ENCODE assay signal across 25 cellular contexts in the genomic region with DNA sequence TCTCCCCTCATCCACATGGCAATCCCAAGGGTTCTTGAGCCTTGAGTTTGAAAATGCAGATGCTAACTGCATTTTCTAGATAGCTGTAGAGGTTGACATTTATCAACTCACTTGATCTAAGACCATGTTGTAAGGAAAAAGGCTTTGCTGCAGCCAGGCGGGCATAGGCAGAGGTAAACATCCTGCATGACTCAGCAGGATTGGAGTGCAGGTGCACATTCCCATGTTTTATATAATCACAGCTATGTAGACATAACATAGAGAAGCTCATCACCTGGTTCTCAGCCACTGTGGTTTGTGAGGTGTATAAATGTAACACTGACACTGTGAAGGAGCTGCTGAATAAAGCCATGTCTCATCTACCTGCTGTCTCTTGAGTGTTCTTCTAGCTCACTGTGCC.
DNase-seq lines count a peak whose midpoint lies in the region; ATAC-seq, FAIRE-seq and TF ChIP-seq lines count a peak whose summit lies in the region.
"Had no signal": no experiment of that assay in that cellular context is flagged by ENCODE, and none has a peak within 500 bp of the region (broad histone marks: within the 10 kb centered on the region; RNA-seq: fewer than 3 reads in every experiment).

No MANE protein-coding gene starts in this region.

- intact Hi-C loops in K562 (cut with micrococcal nuclease) = no loop called here

- TF ChIP-seq POLR2A in K562 (conservative IDR thresholded peaks at IDR 0.05) = no peak

- H3K4me2 ChIP-seq in K562 (ENCODE audit: insufficient read depth, low read length) = no peak overlapping the region

- H3K36me3 ChIP-seq in K562 (ENCODE audit: control insufficient read depth, insufficient read depth, low read length) = no peaks in the 10 kb centered on the region
- H3K36me3 ChIP-seq: left ventricle myocardium inferior, vagina had no signal

- no peak overlapping the region for H3K9ac ChIP-seq in K562 (ENCODE audit: insufficient read depth in 1 of 2, low read depth in 2 of 2, low read length in 2 of 2)

- no peak overlapping the region for H3K4me3 ChIP-seq in K562
- H3K4me3 ChIP-seq: GM12878, left ventricle myocardium inferior, vagina had no signal

- H3K79me2 ChIP-seq in K562 (ENCODE audit: control insufficient read depth, insufficient read depth, low read length) = no peaks in the 10 kb centered on the region

- POLR2A ChIA-PET in K562 (lab: Yijun Ruan, JAX) = no interaction called here

- FAIRE-seq in K562 (lab: Jason Lieb, UNC) (no peak), HTR-8/SVneo (lab: Jason Lieb, UNC) (no peak)
- FAIRE-seq: endometrium, GM12878 had no signal

- H2AFZ ChIP-seq in K562 (ENCODE audit: low read depth, low read length) = no peak overlapping the region

- DNase-seq in ELR (ENCODE audit: low read depth) = peak; percentile 8
- peak; percentile 12 for DNase-seq in LHCN-M2 (ENCODE audit: low read depth)
- peak in 1 of 4 experiments; percentile 2 for DNase-seq in K562 (ENCODE audit: extremely low read depth in 1 of 4, low spot score in 3 of 4)
- peak; percentile 11 to 14 for DNase-seq in lung microvascular endothelial cell (ENCODE audit: low read depth in 2 of 2)
- no peak for DNase-seq in T-helper 1 cell
- DNase-seq in GM10266 (ENCODE audit: extremely low spot score) = no peak
- DNase-seq in HTR-8/SVneo (ENCODE audit: insufficient read length, low spot score) = no peak
- DNase-seq: activated CD8-positive, alpha-beta T cell treated with anti-CD3 and anti-CD28 coated beads for 36 hours; activated gamma-delta T cell treated with Interleukin-2 at 50 U/mL for 16 hours; activated T-cell treated with anti-CD3 and anti-CD28 coated beads for 4 hours; amniotic stem cell; CD4-positive, alpha-beta T cell; glutamatergic neuron; HFFc6; Kasumi-1; left ventricle myocardium inferior; NCI-H1105 treated with DMSO at 0.1 percent for 48 hours; NCI-H2029 treated with DMSO at 0.1 percent for 48 hours; posterior cingulate gyrus; Right ventricle myocardium superior; substantia nigra had no signal

- in situ Hi-C loops in K562 (cut with MboI) = no loop called here

- no TSS peak for BruUV-seq in K562 (replicated peaks; lab: Mats Ljungman, UMichigan)

- H4K20me1 ChIP-seq in K562 (replicated peaks; ENCODE audit: control insufficient read depth, insufficient read depth, low read length) = no peaks in the 10 kb centered on the region

- TF ChIP-seq CTCF in K562 (IDR thresholded peaks at IDR 0.05 in 2 of 3, conservative IDR thresholded peaks at IDR 0.05 in 1 of 3; ENCODE audit: insufficient read depth in 2 of 3, low read depth in 1 of 3, low read length in 3 of 3) (no peak), GM10266 (IDR thresholded peaks at IDR 0.05; ENCODE audit: control insufficient read depth, insufficient read depth, low read depth, missing control alignments) (no peak)

- no peak for TF ChIP-seq EP300 in K562 (IDR thresholded peaks at IDR 0.05; ENCODE audit: low read length)

- ATAC-seq in K562 = no peak
- ATAC-seq: activated CD4-positive, CD25-positive, alpha-beta regulatory T cell treated with anti-CD3 and anti-CD28 coated beads, Interleukin-2, amount 50 U/mL, for 24 hours; activated CD8-positive, alpha-beta T cell treated with anti-CD3 and anti-CD28 coated beads for 36 hours; GM12878 had no signal

- no peaks in the 10 kb centered on the region for H3K9me3 ChIP-seq in K562 (replicated peaks; ENCODE audit: control insufficient read depth, insufficient read depth, low read depth, low read length)
- H3K9me3 ChIP-seq: left ventricle myocardium inferior, vagina had no signal

- no peaks in the 10 kb centered on the region for H3K9me1 ChIP-seq in K562 (ENCODE audit: control insufficient read depth, insufficient read depth, low read length)

- CTCF ChIA-PET in K562 (lab: Yijun Ruan, JAX; ENCODE audit: low intra/inter-chr PET ratio) = no interaction called here

- no peak overlapping the region for H3K27ac ChIP-seq in K562 (ENCODE audit: extremely low read depth, low read depth, low read length)
- H3K27ac ChIP-seq: left ventricle myocardium inferior, vagina had no signal

- TF ChIP-seq RAD21 in K562 (CRISPR knock-in tag; conservative IDR thresholded peaks at IDR 0.05 in 1 of 2, IDR thresholded peaks at IDR 0.05 in 1 of 2) = no peak

- WGBS in K562 (ENCODE audit: insufficient coverage, low coverage, missing lambda C conversion rate) = 0% methylated on average over 1 of the region's 1 CpG

- H3K4me1 ChIP-seq in K562 (replicated peaks in 1 of 2; ENCODE audit: control insufficient read depth in 2 of 2, insufficient read depth in 2 of 2, low read length in 2 of 2) = no peaks in the 10 kb centered on the region
- H3K4me1 ChIP-seq: left ventricle myocardium inferior, vagina had no signal

- no peaks in the 10 kb centered on the region for H3K27me3 ChIP-seq in K562 (ENCODE audit: control insufficient read depth in 2 of 2, insufficient read depth in 2 of 2, low read length in 2 of 2)
- H3K27me3 ChIP-seq: vagina had no signal

TF ChIP-seq in K562, 482 proteins besides CTCF, POLR2A, EP300 and RAD21:
- TF ChIP-seq ZNF354B (CRISPR knock-in tag; IDR thresholded peaks at IDR 0.05) (no peak), CLOCK (CRISPR knock-in tag; IDR thresholded peaks at IDR 0.05; ENCODE audit: borderline replicate concordance) (no peak), ZNF12 (CRISPR knock-in tag; IDR thresholded peaks at IDR 0.05) (no peak), NFE2 (IDR thresholded peaks at IDR 0.05; ENCODE audit: low read depth) (peak; percentile 21; the same call in 1 of the 2 replicates), SNAPC5 (CRISPR knock-in tag; IDR thresholded peaks at IDR 0.05) (no peak), HLTF (IDR thresholded peaks at IDR 0.05) (no peak), ZNF146 (CRISPR knock-in tag; IDR thresholded peaks at IDR 0.05; ENCODE audit: unreplicated experiment) (no peak)
- TF ChIP-seq, protein P1, sequence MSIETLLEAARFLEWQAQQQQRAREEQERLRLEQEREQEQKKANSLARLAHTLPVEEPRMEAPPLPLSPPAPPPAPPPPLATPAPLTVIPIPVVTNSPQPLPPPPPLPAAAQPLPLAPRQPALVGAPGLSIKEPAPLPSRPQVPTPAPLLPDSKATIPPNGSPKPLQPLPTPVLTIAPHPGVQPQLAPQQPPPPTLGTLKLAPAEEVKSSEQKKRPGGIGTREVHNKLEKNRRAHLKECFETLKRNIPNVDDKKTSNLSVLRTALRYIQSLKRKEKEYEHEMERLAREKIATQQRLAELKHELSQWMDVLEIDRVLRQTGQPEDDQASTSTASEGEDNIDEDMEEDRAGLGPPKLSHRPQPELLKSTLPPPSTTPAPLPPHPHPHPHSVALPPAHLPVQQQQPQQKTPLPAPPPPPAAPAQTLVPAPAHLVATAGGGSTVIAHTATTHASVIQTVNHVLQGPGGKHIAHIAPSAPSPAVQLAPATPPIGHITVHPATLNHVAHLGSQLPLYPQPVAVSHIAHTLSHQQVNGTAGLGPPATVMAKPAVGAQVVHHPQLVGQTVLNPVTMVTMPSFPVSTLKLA (conservative IDR thresholded peaks at IDR 0.05) = no peak

Comparison
In these comparisons a context has a peak if more than half of its experiments do, and no peak if none do; other contexts are left out.
1. DNase-seq: peak in ELR (single experiment), LHCN-M2 (single experiment) and lung microvascular endothelial cell (2 of 2); none in T-helper 1 cell (0 of 5), GM10266 (single experiment) and HTR-8/SVneo (single experiment).